In genomic region chr2:8531481-8531880, GRCh38 we compare ENCODE assay signal across 22 cellular contexts.
DNase-seq lines count a peak whose midpoint lies in the region; ATAC-seq, FAIRE-seq and TF ChIP-seq lines count a peak whose summit lies in the region.
"Had no signal": no experiment of that assay in that cellular context is flagged by ENCODE, and none has a peak within 500 bp of the region (broad histone marks: within the 10 kb centered on the region; RNA-seq: fewer than 3 reads in every experiment).

No MANE protein-coding gene starts in this region.

- intact Hi-C loops in HepG2 (cut with micrococcal nuclease; ENCODE audit: unreplicated experiment), result no loop called here
- intact Hi-C loops in right lobe of liver (cut with DNase I), result no loop called here
- intact Hi-C loops in posterior vena cava (cut with DNase I), result no loop called here

- H3K27ac ChIP-seq in HepG2 (ENCODE audit: extremely low read length, insufficient read depth, low read length), result no peak overlapping the region
- no peak overlapping the region for H3K27ac ChIP-seq in right lobe of liver
- H3K27ac ChIP-seq: 22Rv1 had no signal

- ATAC-seq in HepG2 (no peak), right lobe of liver (no peak)

- peak; percentile 28 for FAIRE-seq in HepG2 (lab: Jason Lieb, UNC)
- FAIRE-seq: A204.1, GM18507 had no signal

- DNase-seq in HepG2 (ENCODE audit: low spot score) (no peak), right lobe of liver (no peak), amniotic epithelial cell (ENCODE audit: low read depth) (peak; percentile 3), erythroblast (lab: John Stamatoyannopoulos, UW) (peak; percentile 14 to 17), posterior vena cava (ENCODE audit: low spot score) (no peak), NOMO-1 (lab: John Stamatoyannopoulos, UW; ENCODE audit: unreplicated experiment in 2 of 2) (no peak), AML-193 (lab: John Stamatoyannopoulos, UW) (no peak), islet precursor cell (no peak)
- DNase-seq: ACHN; C1 segment of cervical spinal cord; Calu3; CD4-positive, alpha-beta memory T cell; COR-L47; DMS53; DMS79 treated with DMSO at 0.1 percent for 48 hours; GF-D8; GOT3; H7; HCEC 1CT had no signal

- H3K36me3 ChIP-seq in HepG2 (replicated peaks in 1 of 2; ENCODE audit: control insufficient read depth in 1 of 2, insufficient read depth in 2 of 2, low read length in 2 of 2) (no peaks in the 10 kb centered on the region), right lobe of liver (no peaks in the 10 kb centered on the region)

- peaks cover 14% of the 10 kb centered on the region for H3K9me3 ChIP-seq in HepG2 (ENCODE audit: low read length)
- H3K9me3 ChIP-seq in right lobe of liver, result peaks cover 0 to 6% (median 0%) of the 10 kb centered on the region in 4 donors

- TF ChIP-seq POLR2A in HepG2 (IDR thresholded peaks at IDR 0.05; ENCODE audit: insufficient read depth in 1 of 2, low read depth in 2 of 2, low read length in 2 of 2) (no peak), right lobe of liver (IDR thresholded peaks at IDR 0.05) (no peak), erythroblast (IDR thresholded peaks at IDR 0.05; ENCODE audit: low read length) (no peak)

- no peak for TF ChIP-seq RAD21 in HepG2 (CRISPR knock-in tag; IDR thresholded peaks at IDR 0.05)

- TF ChIP-seq EP300 in HepG2 (IDR thresholded peaks at IDR 0.05; ENCODE audit: low read depth in 2 of 2, low read length in 2 of 2) (no peak), HepG2 (CRISPR knock-in tag; IDR thresholded peaks at IDR 0.05; ENCODE audit: borderline replicate concordance) (no peak)

- H4K20me1 ChIP-seq in HepG2 (ENCODE audit: insufficient read depth, low read length), result no peaks in the 10 kb centered on the region

- no TSS peak for BruUV-seq in HepG2 (replicated peaks; lab: Mats Ljungman, UMichigan)

- no peak overlapping the region for H2AFZ ChIP-seq in HepG2 (ENCODE audit: low read length)

- H3K27me3 ChIP-seq in HepG2 (ENCODE audit: control insufficient read depth in 1 of 2, insufficient read depth in 2 of 2, low read length in 2 of 2) (peaks cover 5 to 11% of the 10 kb centered on the region in 2 experiments; a peak in 3 of 5 replicates), right lobe of liver (no peaks in the 10 kb centered on the region)

- TF ChIP-seq CTCF in HepG2 (CRISPR knock-in tag; IDR thresholded peaks at IDR 0.05) (no peak), right lobe of liver (IDR thresholded peaks at IDR 0.05) (no peak)

- WGBS in HepG2 (ENCODE audit: low lambda C conversion rate), result 50% methylated on average over 1 of the region's 1 CpG
- WGBS in right lobe of liver (ENCODE audit: insufficient coverage, low coverage, low lambda C conversion rate, missing lambda C conversion rate), result 22% methylated on average over 1 of the region's 1 CpG

- in situ Hi-C loops in HepG2 (cut with HindIII; ENCODE audit: extremely low pct_ligation_motif_present, low pct_unique_long_range_greater_than_20kb), result no loop called here

- POLR2A ChIA-PET in HepG2 (lab: Yijun Ruan, JAX), result no interaction called here

- H3K79me2 ChIP-seq in HepG2 (ENCODE audit: insufficient read depth, low read length), result no peaks in the 10 kb centered on the region

- no peak overlapping the region for H3K4me2 ChIP-seq in HepG2 (ENCODE audit: low read depth, low read length)

- CTCF ChIA-PET in HepG2 (lab: Yijun Ruan, JAX; ENCODE audit: low intra/inter-chr PET ratio, low total read pairs), result no interaction called here

- H3K4me3 ChIP-seq in HepG2 (replicated peaks in 1 of 3; ENCODE audit: insufficient read depth in 1 of 3, low read depth in 2 of 3, low read length in 3 of 3), result no peak overlapping the region
- no peak overlapping the region for H3K4me3 ChIP-seq in right lobe of liver

- H3K4me1 ChIP-seq in HepG2 (ENCODE audit: insufficient read depth, low read length) (peaks cover 40% of the 10 kb centered on the region), right lobe of liver (peaks cover 0 to 21% (median 16%) of the 10 kb centered on the region in 4 donors)

- H3K9ac ChIP-seq in HepG2 (ENCODE audit: insufficient read depth, low read depth, low read length), result no peak overlapping the region

TF ChIP-seq in HepG2, 621 proteins besides CTCF, POLR2A, EP300 and RAD21:
- no peak for TF ChIP-seq SPEN (CRISPR knock-in tag; IDR thresholded peaks at IDR 0.05; ENCODE audit: low read depth)
- peak; percentile 66 for TF ChIP-seq MAFF (IDR thresholded peaks at IDR 0.05; ENCODE audit: low read depth, low read length)
- peak; percentile 98; the same call in 1 of the 2 replicates for TF ChIP-seq ZFP1 (CRISPR knock-in tag; IDR thresholded peaks at IDR 0.05)
- TF ChIP-seq HOMEZ (CRISPR knock-in tag; IDR thresholded peaks at IDR 0.05; ENCODE audit: low read depth), result no peak
- peak; percentile 62 to 72 for TF ChIP-seq MAFK (conservative IDR thresholded peaks at IDR 0.05 in 1 of 2, IDR thresholded peaks at IDR 0.05 in 1 of 2; ENCODE audit: low read length in 2 of 2)

Comparison
In these comparisons a context has a peak if more than half of its experiments do, and no peak if none do; other contexts are left out.
1. DNase-seq: peak in amniotic epithelial cell (single experiment) and erythroblast (2 of 2); none in HepG2 (single experiment), right lobe of liver (0 of 3), posterior vena cava (single experiment), NOMO-1 (0 of 2), AML-193 (0 of 2) and islet precursor cell (single experiment).